1 cellular context compared by ENCODE assay signal in genomic region chrX:154818916-154819770, GRCh38.
TF ChIP-seq lines count a peak whose summit lies in the region.

No MANE protein-coding gene starts in this region.

TF ChIP-seq in H1, 55 proteins besides CTCF, POLR2A, EP300 and RAD21:
- TF ChIP-seq SRF (IDR thresholded peaks at IDR 0.05; ENCODE audit: low read depth, low read length), result no peak
- TF ChIP-seq RFX5 (IDR thresholded peaks at IDR 0.05; ENCODE audit: borderline replicate concordance, low read depth, low read length), result no peak
- no peak for TF ChIP-seq SAP30 (IDR thresholded peaks at IDR 0.05; ENCODE audit: insufficient read depth, insufficient replicate concordance, low read length)
- no peak for TF ChIP-seq RNF2 (IDR thresholded peaks at IDR 0.05; ENCODE audit: borderline replicate concordance, low read depth, low read length, missing control alignments, poor library complexity, severe bottlenecking)
- TF ChIP-seq KDM1A (IDR thresholded peaks at IDR 0.05; ENCODE audit: borderline replicate concordance, low read length), result no peak
- TF ChIP-seq RBBP5 (IDR thresholded peaks at IDR 0.05; ENCODE audit: borderline replicate concordance, low read depth, low read length), result no peak
- no peak for TF ChIP-seq POLR2AphosphoS5 (IDR thresholded peaks at IDR 0.05; ENCODE audit: low read depth, low read length)
- no peak for TF ChIP-seq TEAD4 (IDR thresholded peaks at IDR 0.05; ENCODE audit: low read depth, low read length)
- no peak for TF ChIP-seq EZH2 (IDR thresholded peaks at IDR 0.05; ENCODE audit: low read depth, low read length, severe bottlenecking)
- TF ChIP-seq JUND (IDR thresholded peaks at IDR 0.05; ENCODE audit: low read length), result no peak
- TF ChIP-seq GABPA (IDR thresholded peaks at IDR 0.05; ENCODE audit: borderline replicate concordance, insufficient read depth, low read length), result no peak
- no peak for TF ChIP-seq GTF2F1 (IDR thresholded peaks at IDR 0.05; ENCODE audit: borderline replicate concordance, low read depth, low read length)
- TF ChIP-seq BRCA1 (IDR thresholded peaks at IDR 0.05; ENCODE audit: low read depth, low read length), result no peak
- no peak for TF ChIP-seq ZNF274 (IDR thresholded peaks at IDR 0.05; ENCODE audit: borderline replicate concordance, extremely low read depth, low read length)
